27 cellular contexts compared by ENCODE assay signal in the genomic region with DNA sequence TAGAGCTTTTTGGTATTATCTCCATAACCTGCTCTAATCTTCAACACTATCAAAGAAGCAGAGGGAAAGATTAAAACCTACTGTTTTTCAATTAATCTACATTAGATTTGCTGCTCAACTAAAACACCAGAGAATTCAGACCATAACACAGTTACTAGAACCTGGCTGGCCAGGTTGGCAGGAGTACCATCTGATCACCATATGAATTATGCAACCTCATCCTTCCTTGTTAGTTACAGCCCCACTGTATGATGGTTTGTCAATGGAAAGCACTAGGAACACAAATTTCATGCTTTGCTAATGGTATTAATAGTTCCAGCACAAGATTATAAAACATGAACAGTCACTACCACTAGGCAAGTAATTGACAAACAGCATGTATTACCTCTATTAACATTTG.
"Had no signal": no experiment of that assay in that cellular context is flagged by ENCODE, and none has a peak within 500 bp of the region (broad histone marks: within the 10 kb centered on the region; RNA-seq: fewer than 3 reads in every experiment).

No MANE protein-coding gene starts in this region.

- H2AFZ ChIP-seq: neural progenitor cell had no signal

- H3K9me3 ChIP-seq: left ventricle myocardium inferior, neutrophil, right atrium auricular region, stomach, testis, thyroid gland, transverse colon, upper lobe of left lung had no signal

- H3K27ac ChIP-seq: left ventricle myocardium inferior, neural progenitor cell, neutrophil, right atrium auricular region, skin epidermis, stomach, testis, thyroid gland, transverse colon, upper lobe of left lung had no signal

- DNase-seq: hippocampal formation; left colon; left ventricle myocardium inferior; mesendoderm; naive B cell; natural killer cell; nephron progenitor cell; occipital lobe; stimulated activated CD4-positive, alpha-beta T cell treated with anti-CD3 and anti-CD28 coated beads, Interleukin-12 subunit alpha, Interleukin-12 subunit beta, amount 100 ng/mL, for 4 hours; stimulated activated CD4-positive, alpha-beta T cell treated with anti-CD3 and anti-CD28 coated beads, Interleukin-15, amount 100 ng/mL, for 24 hours; stimulated activated CD4-positive, alpha-beta T cell treated with anti-CD3 and anti-CD28 coated beads, Interleukin-2, amount 100 ng/mL, for 24 hours; stimulated activated CD4-positive, alpha-beta T cell treated with anti-CD3 and anti-CD28 coated beads, Interleukin-4, amount 100 ng/mL, for 1 hour; stimulated activated naive B cell treated with anti-CD40 and anti-IgM and Interleukin-4, amounts not matched to agents 10 μg/mL and 1 μg/mL and 100 μg/mL, for 72 hours; stimulated activated naive CD8-positive, alpha-beta T cell treated with anti-CD3 and anti-CD28 coated beads, Interleukin-15, Interleukin-2, amounts not matched to agents 100 U/mL and 50 U/mL, for 24 hours; stomach; testis; thyroid gland; transverse colon; upper lobe of left lung had no signal

- H3K4me3 ChIP-seq: left ventricle myocardium inferior, lung, neural progenitor cell, right atrium auricular region, skin epidermis, stomach, testis, thyroid gland, transverse colon, upper lobe of left lung had no signal

- H3K4me2 ChIP-seq: neural progenitor cell had no signal

- ATAC-seq: left colon; natural killer cell; sciatic nerve; stimulated activated naive B cell treated with anti-CD40 and anti-IgM and Interleukin-4, amounts not matched to agents 10 μg/mL and 1 μg/mL and 100 μg/mL, for 72 hours; stimulated activated naive CD8-positive, alpha-beta T cell treated with anti-CD3 and anti-CD28 coated beads, Interleukin-15, Interleukin-2, amounts not matched to agents 100 U/mL and 50 U/mL, for 24 hours had no signal

- FAIRE-seq: keratinocyte, urothelium cell line had no signal

- H3K27me3 ChIP-seq: neural progenitor cell, neutrophil, right atrium auricular region, stomach, testis, thyroid gland, transverse colon, upper lobe of left lung had no signal

- H3K9ac ChIP-seq: neural progenitor cell had no signal
